ENCODE assay signal across 1 cellular context in the genomic region with DNA sequence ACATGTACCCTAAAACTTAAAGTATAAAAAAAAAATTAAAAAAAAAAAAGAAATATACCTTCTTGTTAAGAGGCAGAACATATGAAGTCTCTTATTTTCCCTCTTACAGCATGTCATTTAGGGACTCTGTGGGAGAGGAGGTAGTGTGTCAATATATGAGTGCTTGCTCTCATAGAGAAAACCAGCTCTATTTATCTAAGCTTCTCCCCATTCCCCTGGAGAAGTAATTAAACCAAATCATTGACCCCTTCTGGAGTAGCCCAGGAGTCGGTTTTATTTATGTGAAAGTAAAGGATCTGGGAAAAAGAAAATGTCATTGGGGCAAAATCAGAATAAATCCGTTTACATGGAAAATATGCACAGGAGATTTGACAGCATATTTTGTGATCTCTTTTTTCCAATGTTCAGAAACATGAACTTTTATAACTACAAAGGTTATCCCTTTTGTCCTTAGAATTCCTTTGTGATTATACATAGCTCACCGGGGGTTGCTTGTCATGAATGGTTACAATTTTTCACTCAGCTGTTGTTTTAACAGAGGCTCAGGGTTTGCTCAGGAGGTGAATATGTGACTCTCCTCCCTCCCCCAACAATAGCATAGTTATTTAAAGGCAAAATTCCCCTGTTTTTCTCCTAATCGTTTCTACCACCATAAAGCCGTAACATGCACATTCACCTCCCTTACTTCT.
TF ChIP-seq lines count a peak whose summit lies in the region.

No MANE protein-coding gene starts in this region.

TF ChIP-seq in IMR-90, 13 proteins besides CTCF, POLR2A, EP300 and RAD21 (continued from another document):
- TF ChIP-seq, protein P1, sequence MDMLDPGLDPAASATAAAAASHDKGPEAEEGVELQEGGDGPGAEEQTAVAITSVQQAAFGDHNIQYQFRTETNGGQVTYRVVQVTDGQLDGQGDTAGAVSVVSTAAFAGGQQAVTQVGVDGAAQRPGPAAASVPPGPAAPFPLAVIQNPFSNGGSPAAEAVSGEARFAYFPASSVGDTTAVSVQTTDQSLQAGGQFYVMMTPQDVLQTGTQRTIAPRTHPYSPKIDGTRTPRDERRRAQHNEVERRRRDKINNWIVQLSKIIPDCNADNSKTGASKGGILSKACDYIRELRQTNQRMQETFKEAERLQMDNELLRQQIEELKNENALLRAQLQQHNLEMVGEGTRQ (IDR thresholded peaks at IDR 0.05; ENCODE audit: low read depth, low read length), result no peak
- TF ChIP-seq BHLHE40 (IDR thresholded peaks at IDR 0.05; ENCODE audit: low read depth, low read length) (no peak), FOS (IDR thresholded peaks at IDR 0.05; ENCODE audit: low read depth, low read length) (no peak), MAZ (IDR thresholded peaks at IDR 0.05; ENCODE audit: borderline replicate concordance, low read depth, low read length) (no peak)
